Comparison of ENCODE assay signal across 22 cellular contexts in genomic region chr1:152043870-152044269, GRCh38. TPM values are rescaled to one million over a fixed set of nuclear protein-coding genes. Genes with fewer than 3 reads are reported as not detected.
"Had no signal": no experiment of that assay in that cellular context is flagged by ENCODE, and none has a peak within 500 bp of the region (broad histone marks: within the 10 kb centered on the region; RNA-seq: fewer than 3 reads in every experiment).

No MANE protein-coding gene starts in this region.

- H3K36me3 Mint-ChIP-seq: activated CD4-positive, alpha-beta memory T cell treated with anti-CD3 and anti-CD28 coated beads for 36 hours; activated naive CD4-positive, alpha-beta T cell treated with anti-CD3 and anti-CD28 coated beads, Interleukin-2, amount 50 U/mL, for 72 hours; mesothelial cell of epicardium had no signal

- H3K27me3 Mint-ChIP-seq: activated CD4-positive, alpha-beta memory T cell treated with anti-CD3 and anti-CD28 coated beads for 36 hours; central memory CD8-positive, alpha-beta T cell; effector memory CD8-positive, alpha-beta T cell had no signal

- H3K36me3 ChIP-seq: stomach, tibial artery, vagina had no signal

- H3K9me3 Mint-ChIP-seq: activated naive CD4-positive, alpha-beta T cell treated with anti-CD3 and anti-CD28 coated beads, Interleukin-2, amount 50 U/mL, for 72 hours; activated T-cell treated with anti-CD3 and anti-CD28 coated beads, Interleukin-2, amount 50 U/mL, for 4 hours; central memory CD8-positive, alpha-beta T cell; effector memory CD8-positive, alpha-beta T cell; mesothelial cell of epicardium had no signal

- H3K79me2 ChIP-seq: parathyroid adenoma had no signal

- DNase-seq: activated CD4-positive, alpha-beta memory T cell treated with anti-CD3 and anti-CD28 coated beads for 36 hours; activated effector memory CD4-positive, alpha-beta T cell treated with anti-CD3 and anti-CD28 coated beads, Interleukin-2, amount 50 U/mL, for 16 hours; activated T-cell treated with anti-CD3 and anti-CD28 coated beads, Interleukin-2, amount 50 U/mL, for 4 hours; amniotic stem cell; body of pancreas; cortex of kidney; effector memory CD8-positive, alpha-beta T cell; hypothalamus; left ventricle myocardium superior; stimulated activated CD4-positive, alpha-beta T cell treated with anti-CD3 and anti-CD28 coated beads, Interleukin-15, amount 100 ng/mL, for 24 hours; stimulated activated CD4-positive, alpha-beta T cell treated with anti-CD3 and anti-CD28 coated beads, Interleukin-4, amount 100 ng/mL, for 24 hours; stomach; T1000; tibial artery had no signal

- H2AFZ ChIP-seq: parathyroid adenoma had no signal

- H3K27me3 ChIP-seq: body of pancreas, stomach, vagina had no signal

- H3K4me3 ChIP-seq: body of pancreas, stomach, tibial artery, vagina had no signal

- H3K9ac ChIP-seq: parathyroid adenoma had no signal

- H3K9me3 ChIP-seq: body of pancreas, stomach, tibial artery, vagina had no signal

- H3K4me3 Mint-ChIP-seq: activated CD4-positive, alpha-beta memory T cell treated with anti-CD3 and anti-CD28 coated beads for 36 hours; activated T-cell treated with anti-CD3 and anti-CD28 coated beads, Interleukin-2, amount 50 U/mL, for 4 hours; central memory CD8-positive, alpha-beta T cell; effector memory CD8-positive, alpha-beta T cell; mesothelial cell of epicardium had no signal

- H3K27ac Mint-ChIP-seq: activated CD4-positive, alpha-beta memory T cell treated with anti-CD3 and anti-CD28 coated beads for 36 hours; activated naive CD4-positive, alpha-beta T cell treated with anti-CD3 and anti-CD28 coated beads, Interleukin-2, amount 50 U/mL, for 72 hours; effector memory CD8-positive, alpha-beta T cell; mesothelial cell of epicardium had no signal

- H3K27ac ChIP-seq: body of pancreas, parathyroid adenoma, stomach, tibial artery, vagina had no signal

RNA-seq across cellular contexts. Expression of gene TCHHL1, which starts 45.0 kb away (rescaled TPM):
- total RNA-seq: activated CD4-positive, alpha-beta memory T cell treated with anti-CD3 and anti-CD28 coated beads for 36 hours; activated naive CD4-positive, alpha-beta T cell treated with anti-CD3 and anti-CD28 coated beads, Interleukin-2, amount 50 U/mL, for 72 hours; activated T-cell treated with anti-CD3 and anti-CD28 coated beads, Interleukin-2, amount 50 U/mL, for 4 hours; body of pancreas; epithelial cell of proximal tubule; left ventricle myocardium superior; mesothelial cell of epicardium; myocyte; renal cortical epithelial cell; vagina had no signal
- polyA plus RNA-seq: stomach had no signal
